ENCODE assay signal across 11 cellular contexts in the genomic region with DNA sequence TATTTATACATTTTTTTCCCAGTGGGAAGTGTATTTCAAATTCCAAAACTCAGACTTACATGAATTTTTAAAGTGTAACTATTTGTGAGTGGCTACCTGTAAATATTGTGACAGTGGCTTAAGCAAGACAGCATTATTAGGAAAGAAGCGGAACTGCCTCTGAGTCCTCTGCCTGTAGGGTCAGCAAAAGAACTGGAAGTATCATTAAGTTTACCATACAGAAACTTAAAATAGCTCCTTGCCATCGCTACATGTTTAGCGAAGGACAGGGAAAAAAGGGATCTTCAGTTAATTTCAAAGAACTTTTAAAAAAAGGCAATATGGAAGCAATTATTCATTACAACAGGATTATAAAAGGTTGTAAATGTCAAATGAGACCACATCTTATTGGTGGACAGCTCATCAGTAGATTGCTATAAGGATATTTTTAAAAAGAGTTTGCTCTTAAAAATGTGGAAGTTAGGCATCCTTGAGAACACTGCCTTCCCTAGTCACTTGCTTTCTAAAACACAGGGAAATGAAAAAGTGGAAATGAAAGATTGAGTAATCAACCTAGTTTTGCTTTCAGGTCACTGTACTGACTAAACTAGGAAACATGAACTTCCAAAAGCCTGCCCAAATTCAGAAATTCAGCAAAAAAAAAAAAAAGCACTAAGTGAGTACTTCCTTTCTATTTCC. TPM values are rescaled to one million over a fixed set of nuclear protein-coding genes. Genes with fewer than 3 reads are reported as not detected.
DNase-seq lines count a peak whose midpoint lies in the region; ATAC-seq and TF ChIP-seq lines count a peak whose summit lies in the region.
"Had no signal": no experiment of that assay in that cellular context is flagged by ENCODE, and none has a peak within 500 bp of the region (broad histone marks: within the 10 kb centered on the region; RNA-seq: fewer than 3 reads in every experiment).

No MANE protein-coding gene starts in this region.

- H3K36me3 ChIP-seq in OCI-LY7 (ENCODE audit: insufficient read depth, low read length) (peaks cover 22% of the 10 kb centered on the region), upper lobe of left lung (peaks cover 0 to 4% (median 0%) of the 10 kb centered on the region in 4 donors)
- H3K36me3 ChIP-seq: cardiac muscle cell had no signal

- intact Hi-C loops in OCI-LY7 (cut with micrococcal nuclease; ENCODE audit: unreplicated experiment) = loop anchor here (5.0 kb wide), 2 partner anchors 40 to 245 kb away; partner anchors contain the start of genes NSL1 and TATDN3
- intact Hi-C loops in left ventricle myocardium superior (cut with micrococcal nuclease) = no loop called here

- peak overlapping the region; percentile 65 for H3K27ac ChIP-seq in OCI-LY7 (ENCODE audit: low read depth, low read length, poor library complexity, severe bottlenecking)
- peak overlapping the region; percentile 15 to 70 (median 34) for H3K27ac ChIP-seq in upper lobe of left lung
- H3K27ac ChIP-seq: cardiac muscle cell, parathyroid adenoma, RWPE1 had no signal

- H2AFZ ChIP-seq in OCI-LY7 (ENCODE audit: low read length) = no peak overlapping the region
- H2AFZ ChIP-seq: parathyroid adenoma had no signal

- H3K79me2 ChIP-seq in OCI-LY7 (ENCODE audit: insufficient read depth, low read depth, low read length) = peaks cover 50% of the 10 kb centered on the region; the same call in 1 of the 2 replicates
- H3K79me2 ChIP-seq: parathyroid adenoma had no signal

- 47 to 75% methylated on average over 3 of the region's 3 CpGs for WGBS in upper lobe of left lung, 2 donors

- peak overlapping the region; percentile 37 for H3K4me3 Mint-ChIP-seq in activated naive CD4-positive, alpha-beta T cell treated with anti-CD3 and anti-CD28 coated beads, Interleukin-2, amount 10 ng/mL, durations not matched to agents 7 days and 5 days

- BruUV-seq in OCI-LY7 (replicated peaks; lab: Mats Ljungman, UMichigan) = no TSS peak

- peak overlapping the region; percentile 78 for H3K27ac Mint-ChIP-seq in activated naive CD4-positive, alpha-beta T cell treated with anti-CD3 and anti-CD28 coated beads, Interleukin-2, amount 10 ng/mL, durations not matched to agents 7 days and 5 days

- peak; percentile 79 for ATAC-seq in left ventricle myocardium superior
- ATAC-seq in upper lobe of left lung (ENCODE audit: low FRiP score in 2 of 2) = peak in 1 of 2 donors; percentile 88
- no peak for ATAC-seq in GM21526 (IDR thresholded peaks at IDR 0.05; ENCODE audit: low FRiP score, unreplicated experiment)

- peaks cover 7% of the 10 kb centered on the region; the same call in 1 of the 2 replicates for H4K20me1 ChIP-seq in OCI-LY7 (ENCODE audit: insufficient read depth, low read length)

- H3K4me1 Mint-ChIP-seq in activated naive CD4-positive, alpha-beta T cell treated with anti-CD3 and anti-CD28 coated beads, Interleukin-2, amount 10 ng/mL, durations not matched to agents 7 days and 5 days = peaks cover 44% of the 10 kb centered on the region

- H3K27me3 Mint-ChIP-seq in activated naive CD4-positive, alpha-beta T cell treated with anti-CD3 and anti-CD28 coated beads, Interleukin-2, amount 10 ng/mL, durations not matched to agents 7 days and 5 days = no peaks in the 10 kb centered on the region

- peak overlapping the region; percentile 50 for H3K4me2 ChIP-seq in OCI-LY7 (ENCODE audit: low read length)

- H3K4me1 ChIP-seq in OCI-LY7 (ENCODE audit: insufficient read depth, low read length, poor library complexity, severe bottlenecking) (peaks cover 48% of the 10 kb centered on the region), upper lobe of left lung (peaks cover 17 to 42% (median 34%) of the 10 kb centered on the region in 4 donors)
- H3K4me1 ChIP-seq: parathyroid adenoma had no signal

- H3K9me3 ChIP-seq in OCI-LY7 (ENCODE audit: low read length) (no peaks in the 10 kb centered on the region), upper lobe of left lung (no peaks in the 10 kb centered on the region)

- H3K36me3 Mint-ChIP-seq in activated naive CD4-positive, alpha-beta T cell treated with anti-CD3 and anti-CD28 coated beads, Interleukin-2, amount 10 ng/mL, durations not matched to agents 7 days and 5 days = peaks cover 8% of the 10 kb centered on the region

- H3K9me2 ChIP-seq in OCI-LY7 (ENCODE audit: insufficient read depth, low read length) = no peaks in the 10 kb centered on the region

- CTCF ChIA-PET in activated naive CD4-positive, alpha-beta T cell treated with anti-CD3 and anti-CD28 coated beads, Interleukin-2, amount 10 ng/mL, durations not matched to agents 7 days and 5 days (lab: Charles Lee) = interaction anchor here (1.3 to 2.4 kb wide), 3 partner anchors 9 to 53 kb away, joined by 3 to 8 read pairs (median 3); partner anchors contain the start of gene BATF3
- CTCF ChIA-PET in OCI-LY7 (lab: Charles Lee; ENCODE audit: unreplicated experiment) = interaction anchor here (0.6 kb wide), 1 partner anchor 30 kb away, joined by 3 read pairs; no protein-coding TSS in a partner anchor

- no peak for TF ChIP-seq EP300 in upper lobe of left lung (IDR thresholded peaks at IDR 0.05)

- H3K9me3 Mint-ChIP-seq in activated naive CD4-positive, alpha-beta T cell treated with anti-CD3 and anti-CD28 coated beads, Interleukin-2, amount 10 ng/mL, durations not matched to agents 7 days and 5 days = no peaks in the 10 kb centered on the region

- POLR2A ChIA-PET in OCI-LY7 (lab: Charles Lee) = interaction anchor here (0.5 to 3.7 kb wide), 3 partner anchors 26 to 40 kb away, joined by 3 to 25 read pairs (median 3); partner anchors contain the start of genes NSL1 and TATDN3

- no peak for TF ChIP-seq POLR2A in upper lobe of left lung (IDR thresholded peaks at IDR 0.05)

- no peak for DNase-seq in activated naive CD4-positive, alpha-beta T cell treated with anti-CD3 and anti-CD28 coated beads, Interleukin-2, amount 10 ng/mL, durations not matched to agents 7 days and 5 days
- no peak for DNase-seq in activated naive CD4-positive, alpha-beta T cell (lab: John Stamatoyannopoulos, UW)
- DNase-seq in OCI-LY7 (ENCODE audit: low spot score) = peak; percentile 14
- no peak for DNase-seq in left ventricle myocardium superior
- no peak for DNase-seq in upper lobe of left lung
- DNase-seq in GDM1 (lab: John Stamatoyannopoulos, UW) = no peak
- DNase-seq in stimulated activated CD4-positive, alpha-beta T cell treated with anti-CD3 and anti-CD28 coated beads, Interleukin-4, amount 100 ng/mL, for 24 hours = no peak

- no peaks in the 10 kb centered on the region for H3K27me3 ChIP-seq in upper lobe of left lung
- H3K27me3 ChIP-seq: cardiac muscle cell had no signal

- TF ChIP-seq CTCF in OCI-LY7 (conservative IDR thresholded peaks at IDR 0.05; ENCODE audit: low read length) (no peak), upper lobe of left lung (IDR thresholded peaks at IDR 0.05) (no peak)

- H3K4me3 ChIP-seq in OCI-LY7 (ENCODE audit: low read depth, low read length, poor library complexity, severe bottlenecking) = no peak overlapping the region
- peak overlapping the region in 2 of 4 donors; percentile 21 to 22 for H3K4me3 ChIP-seq in upper lobe of left lung
- H3K4me3 ChIP-seq: cardiac muscle cell had no signal

RNA-seq across cellular contexts. Expression of gene NSL1, which starts 39.2 kb away (rescaled TPM):
- 70.9 and 74.9 TPM in 2 replicates for total RNA-seq in OCI-LY7 (2014; rRNA removed; shearing (Covaris generic))
- total RNA-seq in OCI-LY7 (2022) (66.8 and 71.1 TPM in 2 replicates), left ventricle myocardium superior (25.5 TPM), upper lobe of left lung (10 to 100 TPM; 26.5 to 44.5 (median 34.1) TPM)

RNA-seq across cellular contexts. Expression of gene TATDN3, which starts 39.3 kb away (rescaled TPM):
- total RNA-seq in OCI-LY7 (2014; rRNA removed; shearing (Covaris generic)) = 35.4 and 36.1 TPM in 2 replicates
- total RNA-seq in OCI-LY7 (2022) = 52.5 and 54.2 TPM in 2 replicates
- total RNA-seq in left ventricle myocardium superior = 21.3 TPM
- total RNA-seq in upper lobe of left lung = 10 to 100 TPM in 5 of 6 donors, 1 to 10 TPM in 1; 7.5 to 14.9 (median 11.7) TPM

RNA-seq across cellular contexts. Expression of gene BATF3, which starts 52.8 kb away (rescaled TPM):
- 2.1 and 2.3 TPM in 2 replicates for total RNA-seq in OCI-LY7 (2014; rRNA removed; shearing (Covaris generic))
- total RNA-seq in OCI-LY7 (2022) (3.1 and 4.2 TPM in 2 replicates), left ventricle myocardium superior (1.6 TPM), upper lobe of left lung (10 to 100 TPM in 2 of 6 donors, 1 to 10 TPM in 4; 2.6 to 14.1 (median 9.4) TPM)
